Comparison of ENCODE assay signal across 16 cellular contexts in the genomic region with DNA sequence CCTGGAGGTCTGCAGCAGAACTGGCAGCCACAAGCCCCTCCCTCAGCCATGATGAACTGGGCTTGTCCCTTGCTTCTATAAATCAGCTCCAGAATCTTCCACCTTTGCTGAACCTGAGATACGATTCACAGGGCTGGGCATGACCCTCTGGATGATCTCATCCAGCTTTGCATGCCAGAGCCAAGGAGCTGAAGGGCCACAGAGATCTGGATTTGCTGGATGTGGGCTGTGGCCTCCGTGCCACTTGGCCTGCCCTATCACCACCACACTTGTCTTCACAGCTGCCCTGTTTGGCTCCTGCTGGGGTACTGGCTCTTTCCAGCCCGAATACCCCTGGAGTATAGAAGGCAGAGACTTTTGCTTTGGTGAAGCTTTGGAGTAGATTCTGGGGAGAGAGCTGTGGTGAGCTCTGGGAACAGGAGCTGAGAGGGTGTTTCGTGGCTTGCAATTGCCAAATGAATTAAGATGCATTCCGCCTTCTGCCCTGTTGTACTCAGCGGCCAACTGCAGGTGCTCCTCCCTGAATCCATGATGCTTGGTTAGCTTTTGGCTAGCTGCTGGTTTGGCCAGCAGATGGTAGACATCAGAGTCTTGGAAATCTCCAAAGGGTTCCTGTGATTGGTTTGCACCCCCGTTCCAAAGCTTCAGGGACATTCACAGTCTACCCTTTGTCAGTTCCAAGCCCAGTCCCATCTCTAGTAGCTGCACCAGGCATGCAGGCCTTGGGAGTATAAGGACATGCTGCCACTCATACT. TPM values are rescaled to one million over a fixed set of nuclear protein-coding genes. Genes with fewer than 3 reads are reported as not detected.
"Had no signal": no experiment of that assay in that cellular context is flagged by ENCODE, and none has a peak within 500 bp of the region (broad histone marks: within the 10 kb centered on the region; RNA-seq: fewer than 3 reads in every experiment).

No MANE protein-coding gene starts in this region.

- ATAC-seq: esophagus mucosa had no signal

- H3K9ac ChIP-seq: neural progenitor cell had no signal

- H3K9me3 ChIP-seq: ovary, sigmoid colon, stomach, thyroid gland, uterus had no signal

- H3K4me2 ChIP-seq: neural progenitor cell had no signal

- H3K4me1 ChIP-seq: sigmoid colon, thyroid gland, uterus had no signal

- H3K27me3 ChIP-seq: neural progenitor cell, ovary, sigmoid colon, stomach, thyroid gland, uterus had no signal

- H3K36me3 ChIP-seq: neural progenitor cell, ovary, sigmoid colon, stomach, thyroid gland, uterus had no signal

- H3K4me3 ChIP-seq: neural progenitor cell, ovary, sigmoid colon, stomach, thyroid gland, uterus had no signal

- H3K27ac ChIP-seq: neural progenitor cell, ovary, sigmoid colon, stomach, thyroid gland, uterus had no signal

- H2AFZ ChIP-seq: neural progenitor cell had no signal

- DNase-seq: activated CD4-positive, alpha-beta T cell treated with anti-CD3 and anti-CD28 coated beads, Interleukin-2, amount 50 U/mL, for 1 hour; activated CD8-positive, alpha-beta memory T cell treated with anti-CD3 and anti-CD28 coated beads for 24 hours; activated gamma-delta T cell treated with Interleukin-2 at 50 U/mL for 16 hours; amniotic stem cell; endodermal cell; naive B cell; ovary; sigmoid colon; stimulated activated CD4-positive, alpha-beta T cell treated with anti-CD3 and anti-CD28 coated beads, Interleukin-1b, Interleukin-23, amount 100 ng/mL, for 48 hours; stomach; thyroid gland; uterus had no signal

RNA-seq across cellular contexts. Expression of gene EFHD1, which starts 32.8 kb away (rescaled TPM):
- total RNA-seq: dermis microvascular lymphatic vessel endothelial cell, pulmonary artery endothelial cell had no signal
